11 cellular contexts compared by ENCODE assay signal in genomic region chr4:10092481-10093272, GRCh38. TPM values are rescaled to one million over a fixed set of nuclear protein-coding genes. Genes with fewer than 3 reads are reported as not detected.
DNase-seq lines count a peak whose midpoint lies in the region; ATAC-seq and TF ChIP-seq lines count a peak whose summit lies in the region.
"Had no signal": no experiment of that assay in that cellular context is flagged by ENCODE, and none has a peak within 500 bp of the region (broad histone marks: within the 10 kb centered on the region; RNA-seq: fewer than 3 reads in every experiment).

No MANE protein-coding gene starts in this region.

- H4K20me1 ChIP-seq in SK-N-SH (ENCODE audit: insufficient read depth): peaks cover 99% of the 10 kb centered on the region

- no peak for TF ChIP-seq POLR2A in esophagus squamous epithelium (IDR thresholded peaks at IDR 0.05)

- intact Hi-C loops in esophagus squamous epithelium (cut with DNase I): no loop called here

- H3K4me1 ChIP-seq in ACC112 (ENCODE audit: control insufficient read depth, insufficient read depth, low read length, unreplicated experiment): peaks cover 55% of the 10 kb centered on the region
- H3K4me1 ChIP-seq in esophagus squamous epithelium: peaks cover 42 to 97% (median 68%) of the 10 kb centered on the region in 3 donors
- peaks cover 16 to 24% of the 10 kb centered on the region in 2 experiments; a peak in 3 of 4 replicates for H3K4me1 ChIP-seq in SK-N-SH (ENCODE audit: control insufficient read depth in 1 of 2, insufficient read depth in 2 of 2, low read depth in 1 of 2, low read length in 1 of 2)

- H3K4me2 ChIP-seq in SK-N-SH: no peak overlapping the region

- no peak for TF ChIP-seq EP300 in SK-N-SH (IDR thresholded peaks at IDR 0.05; ENCODE audit: borderline replicate concordance in 1 of 2, low read depth in 1 of 2, low read length in 1 of 2)

- H3K9me3 ChIP-seq in esophagus squamous epithelium (no peaks in the 10 kb centered on the region), SK-N-SH (no peaks in the 10 kb centered on the region)

- H3K9me2 ChIP-seq in SK-N-SH: no peaks in the 10 kb centered on the region

- TF ChIP-seq RAD21 in SK-N-SH (IDR thresholded peaks at IDR 0.05; ENCODE audit: low read length): no peak

- DNase-seq in RPMI7951 (ENCODE audit: low read depth) (peak; percentile 48), esophagus squamous epithelium (lab: John Stamatoyannopoulos, UW) (no peak), SK-N-SH (no peak), globus pallidus (ENCODE audit: low spot score) (no peak), caudate nucleus (lab: John Stamatoyannopoulos, UW) (no peak)
- DNase-seq in natural killer cell treated with Interleukin-12 subunit alpha and Interleukin-12 subunit beta and Interleukin-15 and Interleukin-18, amount 100 ng/mL, for 72 hours (ENCODE audit: low spot score): no peak
- DNase-seq: activated B cell treated with CpG ODN at 0.5 μM for 24 hours, cortex of kidney had no signal

- no peaks in the 10 kb centered on the region for H3K27me3 Mint-ChIP-seq in natural killer cell treated with Interleukin-12 subunit alpha and Interleukin-12 subunit beta and Interleukin-15 and Interleukin-18, amount 100 ng/mL, for 72 hours
- H3K27me3 Mint-ChIP-seq: activated B cell treated with CpG ODN at 0.5 μM for 24 hours had no signal

- TF ChIP-seq CTCF in esophagus squamous epithelium (IDR thresholded peaks at IDR 0.05) (no peak), SK-N-SH (IDR thresholded peaks at IDR 0.05) (no peak)

- CTCF ChIA-PET in SK-N-SH (lab: Yijun Ruan, JAX): interaction anchor here (1.5 kb wide), 1 partner anchor 12 kb away, joined by 4 read pairs; no protein-coding TSS in a partner anchor

- H3K36me3 Mint-ChIP-seq in natural killer cell treated with Interleukin-12 subunit alpha and Interleukin-12 subunit beta and Interleukin-15 and Interleukin-18, amount 100 ng/mL, for 72 hours: peaks cover 9% of the 10 kb centered on the region

- H3K79me2 ChIP-seq in ACC112 (ENCODE audit: control insufficient read depth, insufficient read depth, low read length, unreplicated experiment): peaks cover 82% of the 10 kb centered on the region
- peaks cover 86% of the 10 kb centered on the region for H3K79me2 ChIP-seq in SK-N-SH (ENCODE audit: insufficient read depth)

- H2AFZ ChIP-seq in ACC112 (ENCODE audit: low read length, unreplicated experiment): no peak overlapping the region
- H2AFZ ChIP-seq in SK-N-SH (ENCODE audit: low read depth): no peak overlapping the region

- peaks cover 17% of the 10 kb centered on the region for H3F3A ChIP-seq in SK-N-SH (replicated peaks; ENCODE audit: insufficient read depth)

- WGBS in esophagus squamous epithelium, 2 donors: 42 to 55% methylated on average over 12 to 18 of the region's 19 CpGs
- 90% methylated on average over 17 of the region's 19 CpGs for WGBS in SK-N-SH (ENCODE audit: low lambda C conversion rate)

- no peak for ATAC-seq in natural killer cell treated with Interleukin-12 subunit alpha and Interleukin-12 subunit beta and Interleukin-15 and Interleukin-18, amount 100 ng/mL, for 72 hours
- no peak for ATAC-seq in GM19397 (IDR thresholded peaks at IDR 0.05; ENCODE audit: unreplicated experiment)
- ATAC-seq: HepG2 had no signal

- H3K4me3 ChIP-seq in ACC112 (ENCODE audit: low read depth, low read length) (no peak overlapping the region), esophagus squamous epithelium (no peak overlapping the region), SK-N-SH (ENCODE audit: low read depth in 2 of 2, low read length in 1 of 2) (no peak overlapping the region)

- H3K36me3 ChIP-seq in ACC112 (ENCODE audit: insufficient read depth, low read length) (peaks cover 55% of the 10 kb centered on the region), esophagus squamous epithelium (peaks cover 53 to 100% (median 73%) of the 10 kb centered on the region in 3 donors), SK-N-SH (replicated peaks in 1 of 2; ENCODE audit: control insufficient read depth in 1 of 2, insufficient read depth in 2 of 2, low read length in 1 of 2) (peaks cover 36 to 89% of the 10 kb centered on the region in 2 experiments)

- no peaks in the 10 kb centered on the region for H3K9me3 Mint-ChIP-seq in natural killer cell treated with Interleukin-12 subunit alpha and Interleukin-12 subunit beta and Interleukin-15 and Interleukin-18, amount 100 ng/mL, for 72 hours
- H3K9me3 Mint-ChIP-seq: activated B cell treated with CpG ODN at 0.5 μM for 24 hours had no signal

- H3K4me3 Mint-ChIP-seq in natural killer cell treated with Interleukin-12 subunit alpha and Interleukin-12 subunit beta and Interleukin-15 and Interleukin-18, amount 100 ng/mL, for 72 hours: peak overlapping the region; percentile 77
- H3K4me3 Mint-ChIP-seq: activated B cell treated with CpG ODN at 0.5 μM for 24 hours had no signal

- peak overlapping the region; percentile 94 to 95 for H3K27ac Mint-ChIP-seq in natural killer cell treated with Interleukin-12 subunit alpha and Interleukin-12 subunit beta and Interleukin-15 and Interleukin-18, amount 100 ng/mL, for 72 hours

- no peak overlapping the region for H3K9ac ChIP-seq in SK-N-SH

- H3K27me3 ChIP-seq in ACC112 (ENCODE audit: insufficient read depth, low read length): no peaks in the 10 kb centered on the region
- H3K27me3 ChIP-seq in esophagus squamous epithelium: no peaks in the 10 kb centered on the region
- H3K27me3 ChIP-seq in SK-N-SH (ENCODE audit: insufficient read depth): no peaks in the 10 kb centered on the region

- POLR2A ChIA-PET in SK-N-SH (lab: Yijun Ruan, JAX): no interaction called here

- H3K27ac ChIP-seq in ACC112 (ENCODE audit: low read depth, low read length) (peak overlapping the region; percentile 94), esophagus squamous epithelium (peak overlapping the region; percentile 36 to 84 (median 78)), SK-N-SH (ENCODE audit: low read depth in 2 of 2, low read length in 1 of 2) (no peak overlapping the region), caudate nucleus (ENCODE audit: low read depth, low read length) (no peak overlapping the region)

- H3K4me1 Mint-ChIP-seq in natural killer cell treated with Interleukin-12 subunit alpha and Interleukin-12 subunit beta and Interleukin-15 and Interleukin-18, amount 100 ng/mL, for 72 hours (ENCODE audit: low read depth in 2 of 2): peaks cover 49 to 70% of the 10 kb centered on the region in 2 donors

TF ChIP-seq in SK-N-SH, 30 proteins besides CTCF, POLR2A, EP300 and RAD21 (continues in another document):
- TF ChIP-seq PBX3 (IDR thresholded peaks at IDR 0.05) (no peak), NRF1 (IDR thresholded peaks at IDR 0.05; ENCODE audit: low read depth, low read length) (no peak), REST (IDR thresholded peaks at IDR 0.05; ENCODE audit: low read depth, low read length) (no peak), USF1 (IDR thresholded peaks at IDR 0.05; ENCODE audit: borderline replicate concordance, low read depth) (no peak), RFX5 (IDR thresholded peaks at IDR 0.05; ENCODE audit: low read length) (no peak)

RNA-seq across cellular contexts. Expression of gene WDR1, which starts 23.9 kb away (rescaled TPM):
- total RNA-seq in RPMI7951 (2014; rRNA removed; shearing (Covaris generic)): 168 and 180 TPM in 2 replicates
- total RNA-seq in esophagus squamous epithelium: 100 to 1,000 TPM; 131 to 203 (median 171) TPM
- 100 to 1,000 TPM; 550 to 559 TPM for total RNA-seq in natural killer cell treated with Interleukin-12 subunit alpha and Interleukin-12 subunit beta and Interleukin-15 and Interleukin-18, amount 100 ng/mL, for 72 hours
- 287 and 310 TPM in 2 replicates for polyA plus RNA-seq in SK-N-SH (2012; rRNA removed)
- 240 and 255 TPM in 2 replicates for polyA plus RNA-seq in SK-N-SH (2012; cell fraction: cytosol; rRNA removed)
- 297 and 306 TPM in 2 replicates for polyA plus RNA-seq in SK-N-SH (2012; cell fraction: nucleus; rRNA removed)

Comparison
In these comparisons a context has a peak if more than half of its experiments do, and no peak if none do; other contexts are left out.
1. H3K27ac ChIP-seq: peak in ACC112 (single experiment) and esophagus squamous epithelium (4 of 4); none in SK-N-SH (0 of 2) and caudate nucleus (single experiment).